16 cellular contexts compared by ENCODE assay signal in genomic region chr1:221366495-221367095, GRCh38.
DNase-seq lines count a peak whose midpoint lies in the region; ATAC-seq lines count a peak whose summit lies in the region.
"Had no signal": no experiment of that assay in that cellular context is flagged by ENCODE, and none has a peak within 500 bp of the region (broad histone marks: within the 10 kb centered on the region; RNA-seq: fewer than 3 reads in every experiment).

No MANE protein-coding gene starts in this region.

- DNase-seq in NCI-H2107 treated with DMSO at 0.1 percent for 48 hours (lab: John Stamatoyannopoulos, UW; ENCODE audit: unreplicated experiment) (peak; percentile 10), NCI-H2107 (lab: John Stamatoyannopoulos, UW) (no peak), amniotic epithelial cell (ENCODE audit: low read depth) (peak; percentile 73), iris pigment epithelial cell (ENCODE audit: low read depth) (peak; percentile 20), sciatic nerve (ENCODE audit: low spot score) (no peak), LoVo (ENCODE audit: low spot score) (no peak), activated gamma-delta T cell (lab: John Stamatoyannopoulos, UW) (no peak), NCI-H510A treated with DMSO at 0.1 percent for 48 hours (lab: John Stamatoyannopoulos, UW) (no peak)
- DNase-seq: CD8-positive, alpha-beta T cell; DMS 273 treated with DMSO at 0.1 percent for 48 hours; NCI-H1048; NCI-H446; NCI-H82; Peyer's patch; SHP77 had no signal

- intact Hi-C loops in sciatic nerve (cut with DNase I): no loop called here

- peak; percentile 65 for ATAC-seq in sciatic nerve
- ATAC-seq: CD8-positive, alpha-beta T cell; HCT116 had no signal

Comparison
In these comparisons a context has a peak if more than half of its experiments do, and no peak if none do; other contexts are left out.
1. DNase-seq: peak in NCI-H2107 treated with DMSO at 0.1 percent for 48 hours (single experiment), amniotic epithelial cell (single experiment) and iris pigment epithelial cell (single experiment); none in NCI-H2107 (single experiment), sciatic nerve (single experiment), LoVo (single experiment), activated gamma-delta T cell (single experiment) and NCI-H510A treated with DMSO at 0.1 percent for 48 hours (single experiment).